Comparison of ENCODE assay signal across 9 cellular contexts in the genomic region with DNA sequence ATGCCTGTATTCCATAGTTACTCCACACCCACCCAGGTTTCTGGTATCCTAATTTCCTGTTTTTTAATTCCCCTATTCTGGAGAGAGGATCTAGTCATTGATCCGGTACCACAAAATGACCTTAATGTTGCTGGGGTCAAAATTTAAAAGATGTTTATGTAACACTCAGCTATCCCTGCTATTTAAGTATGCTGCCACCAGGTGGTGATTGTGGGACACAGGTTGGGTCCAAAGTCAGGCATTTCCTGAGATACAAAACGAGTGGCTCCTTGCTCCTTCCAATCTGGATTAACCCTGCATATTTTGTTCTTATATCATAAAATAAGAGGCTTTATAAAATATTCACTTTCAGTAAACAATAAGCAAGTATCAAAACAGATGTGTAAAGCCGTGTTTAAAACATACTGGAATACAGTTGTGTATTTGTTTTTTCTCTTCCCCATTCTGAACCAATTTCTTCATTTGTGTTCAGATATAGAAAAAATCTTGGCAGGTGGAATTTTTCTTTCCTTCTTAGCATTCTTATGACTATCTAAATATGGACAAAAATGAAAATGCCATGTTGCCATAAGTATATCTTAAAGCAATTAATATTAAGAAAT. TPM values are rescaled to one million over a fixed set of nuclear protein-coding genes. Genes with fewer than 3 reads are reported as not detected.
DNase-seq lines count a peak whose midpoint lies in the region; ATAC-seq and TF ChIP-seq lines count a peak whose summit lies in the region.
"Had no signal": no experiment of that assay in that cellular context is flagged by ENCODE, and none has a peak within 500 bp of the region (broad histone marks: within the 10 kb centered on the region; RNA-seq: fewer than 3 reads in every experiment).

No MANE protein-coding gene starts in this region.

- ATAC-seq in GM19463 (IDR thresholded peaks at IDR 0.05; ENCODE audit: unreplicated experiment): no peak

- no peaks in the 10 kb centered on the region for H3K36me3 Mint-ChIP-seq in activated CD4-positive, alpha-beta T cell treated with anti-CD3 and anti-CD28 coated beads, Interleukin-2, amount 10 ng/mL, durations not matched to agents 7 days and 5 days (ENCODE audit: low read depth)

- H3K4me1 Mint-ChIP-seq in activated CD4-positive, alpha-beta T cell treated with anti-CD3 and anti-CD28 coated beads, Interleukin-2, amount 10 ng/mL, durations not matched to agents 7 days and 5 days: no peaks in the 10 kb centered on the region

- CTCF ChIA-PET in activated CD4-positive, alpha-beta T cell treated with anti-CD3 and anti-CD28 coated beads, Interleukin-2, amount 10 ng/mL, durations not matched to agents 7 days and 5 days (lab: Charles Lee): interaction anchor here (0.6 kb wide), 1 partner anchor 489 kb away, joined by 4 read pairs; no protein-coding TSS in a partner anchor

- peaks cover 11% of the 10 kb centered on the region for H3K27me3 Mint-ChIP-seq in activated CD4-positive, alpha-beta T cell treated with anti-CD3 and anti-CD28 coated beads, Interleukin-2, amount 10 ng/mL, durations not matched to agents 7 days and 5 days

- no peak overlapping the region for H3K4me3 ChIP-seq in retinal pigment epithelial cell (ENCODE audit: low read length)

- TF ChIP-seq CTCF in retinal pigment epithelial cell (conservative IDR thresholded peaks at IDR 0.05; ENCODE audit: low read depth, low read length): peak; percentile 61

- H3K9me3 Mint-ChIP-seq in activated CD4-positive, alpha-beta T cell treated with anti-CD3 and anti-CD28 coated beads, Interleukin-2, amount 10 ng/mL, durations not matched to agents 7 days and 5 days: no peaks in the 10 kb centered on the region

- H3K4me3 Mint-ChIP-seq in activated CD4-positive, alpha-beta T cell treated with anti-CD3 and anti-CD28 coated beads, Interleukin-2, amount 10 ng/mL, durations not matched to agents 7 days and 5 days: no peak overlapping the region

- H3K27ac Mint-ChIP-seq in activated CD4-positive, alpha-beta T cell treated with anti-CD3 and anti-CD28 coated beads, Interleukin-2, amount 10 ng/mL, durations not matched to agents 7 days and 5 days: no peak overlapping the region

- POLR2A ChIA-PET in activated CD4-positive, alpha-beta T cell treated with anti-CD3 and anti-CD28 coated beads, Interleukin-2, amount 10 ng/mL, durations not matched to agents 7 days and 5 days (lab: Charles Lee): no interaction called here

- DNase-seq in activated CD4-positive, alpha-beta T cell treated with anti-CD3 and anti-CD28 coated beads, Interleukin-2, amount 10 ng/mL, durations not matched to agents 7 days and 5 days: peak; percentile 34
- no peak for DNase-seq in activated CD4-positive, alpha-beta T cell treated with anti-CD3 and anti-CD28 coated beads, Interleukin-2, amount 50 U/mL, for 1 hour
- DNase-seq in MV-4-11 (lab: John Stamatoyannopoulos, UW) (peak; percentile 50), cerebellar cortex (ENCODE audit: low spot score) (peak; percentile 14), retinal pigment epithelial cell (ENCODE audit: low read depth) (no peak), HuH-7 (ENCODE audit: low spot score) (no peak)
- no peak for DNase-seq in activated CD8-positive, alpha-beta memory T cell treated with anti-CD3 and anti-CD28 coated beads for 24 hours

RNA-seq across cellular contexts. Expression of gene HS3ST4, which starts 16.3 kb away (rescaled TPM):
- not detected for total RNA-seq in activated CD4-positive, alpha-beta T cell treated with anti-CD3 and anti-CD28 coated beads, Interleukin-2, amount 10 ng/mL, durations not matched to agents 7 days and 5 days
- total RNA-seq: G401 had no signal

Comparison
In these comparisons a context has a peak if more than half of its experiments do, and no peak if none do; other contexts are left out.
1. DNase-seq: peak in activated CD4-positive, alpha-beta T cell treated with anti-CD3 and anti-CD28 coated beads, Interleukin-2, amount 10 ng/mL, durations not matched to agents 7 days and 5 days (single experiment), MV-4-11 (single experiment) and cerebellar cortex (single experiment); none in activated CD4-positive, alpha-beta T cell treated with anti-CD3 and anti-CD28 coated beads, Interleukin-2, amount 50 U/mL, for 1 hour (single experiment), retinal pigment epithelial cell (single experiment), activated CD8-positive, alpha-beta memory T cell treated with anti-CD3 and anti-CD28 coated beads for 24 hours (single experiment) and HuH-7 (single experiment).